Comparison of ENCODE assay signal across 24 cellular contexts in the genomic region with DNA sequence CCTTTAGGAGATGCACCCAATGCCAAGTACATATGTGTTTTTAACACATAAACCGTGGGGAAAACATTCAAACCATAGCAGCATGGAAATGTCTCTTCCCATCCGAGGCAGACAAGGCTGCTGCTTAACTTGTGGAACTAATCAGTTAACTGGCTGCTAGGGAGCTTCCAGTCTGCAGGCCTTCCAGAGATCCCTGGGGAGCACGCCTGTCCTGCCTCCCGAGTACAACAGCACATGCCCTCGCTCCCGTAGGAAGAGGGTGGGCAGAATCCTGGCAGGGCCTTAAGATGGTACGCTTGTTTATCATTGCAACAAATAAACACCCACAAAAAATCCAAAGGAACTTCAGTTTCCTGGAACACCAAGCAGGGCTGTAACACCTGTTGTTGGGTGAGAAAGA. TPM values are rescaled to one million over a fixed set of nuclear protein-coding genes. Genes with fewer than 3 reads are reported as not detected.
"Had no signal": no experiment of that assay in that cellular context is flagged by ENCODE, and none has a peak within 500 bp of the region (broad histone marks: within the 10 kb centered on the region; RNA-seq: fewer than 3 reads in every experiment).

No MANE protein-coding gene starts in this region.

- H3K36me3 Mint-ChIP-seq: WTC11 had no signal

- H3K4me3 ChIP-seq: hepatocyte, lower lobe of right lung, prostate gland, right atrium auricular region, tibial artery had no signal

- H3K4me3 Mint-ChIP-seq: activated CD8-positive, alpha-beta T cell treated with anti-CD3 and anti-CD28 coated beads for 36 hours; activated T-cell treated with anti-CD3 and anti-CD28 coated beads, Interleukin-2, amount 50 U/mL, for 4 hours; T-helper 2 cell treated with Interferon-gamma antibody and Interleukin-4, amounts not matched to agents 5 μg/mL and 100 μg/mL, for 36 hours; WTC11 had no signal

- H3K79me2 ChIP-seq: hepatocyte had no signal

- H2AFZ ChIP-seq: hepatocyte had no signal

- DNase-seq: activated CD4-positive, alpha-beta T cell treated with anti-CD3 and anti-CD28 coated beads for 48 hours; activated CD8-positive, alpha-beta T cell treated with anti-CD3 and anti-CD28 coated beads for 36 hours; activated effector memory CD4-positive, alpha-beta T cell treated with Interleukin-2 at 50 U/mL for 16 hours; activated naive CD4-positive, alpha-beta T cell treated with anti-CD3 and anti-CD28 coated beads, Interleukin-2, amount 50 U/mL, for 16 hours; activated T-cell treated with anti-CD3 and anti-CD28 coated beads, Interleukin-2, amount 50 U/mL, for 4 hours; effector CD8-positive, alpha-beta T cell; foreskin fibroblast; lower lobe of right lung; stimulated activated CD4-positive, alpha-beta T cell treated with anti-CD3 and anti-CD28 coated beads, Interleukin-2, amount 100 ng/mL, for 24 hours; stimulated activated naive CD8-positive, alpha-beta T cell treated with anti-CD3 and anti-CD28 coated beads, Interleukin-15, Interleukin-2, amounts not matched to agents 100 U/mL and 50 U/mL, for 24 hours; substantia nigra; tibial artery had no signal

- H3K36me3 ChIP-seq: lower lobe of right lung, prostate gland, right atrium auricular region, tibial artery had no signal

- H3K27ac Mint-ChIP-seq: activated CD8-positive, alpha-beta T cell treated with anti-CD3 and anti-CD28 coated beads for 36 hours; T-helper 2 cell treated with Interferon-gamma antibody and Interleukin-4, amounts not matched to agents 5 μg/mL and 100 μg/mL, for 36 hours; WTC11 had no signal

- H3K27me3 Mint-ChIP-seq: activated CD8-positive, alpha-beta T cell treated with anti-CD3 and anti-CD28 coated beads for 36 hours had no signal

- H3K27ac ChIP-seq: hepatocyte, lower lobe of right lung, right atrium auricular region, tibial artery had no signal

- H3K4me2 ChIP-seq: hepatocyte had no signal

- H3K9me3 ChIP-seq: lower lobe of right lung, prostate gland, right atrium auricular region, tibial artery had no signal

- H3K4me1 ChIP-seq: lower lobe of right lung, prostate gland had no signal

- ATAC-seq: activated CD8-positive, alpha-beta T cell treated with anti-CD3 and anti-CD28 coated beads for 36 hours; activated T-cell treated with anti-CD3 and anti-CD28 coated beads, Interleukin-2, amount 50 U/mL, for 4 hours; lower lobe of right lung; stimulated activated naive CD8-positive, alpha-beta T cell treated with anti-CD3 and anti-CD28 coated beads, Interleukin-15, Interleukin-2, amounts not matched to agents 100 U/mL and 50 U/mL, for 24 hours; WTC11 had no signal

- H3K9me3 Mint-ChIP-seq: activated CD8-positive, alpha-beta T cell treated with anti-CD3 and anti-CD28 coated beads for 36 hours; activated T-cell treated with anti-CD3 and anti-CD28 coated beads, Interleukin-2, amount 50 U/mL, for 4 hours; T-helper 2 cell treated with Interferon-gamma antibody and Interleukin-4, amounts not matched to agents 5 μg/mL and 100 μg/mL, for 36 hours; WTC11 had no signal

- H3K27me3 ChIP-seq: hepatocyte, right atrium auricular region had no signal

RNA-seq across cellular contexts. Expression of gene EDAR, which starts 56.3 kb away (rescaled TPM):
- total RNA-seq: astrocyte, cerebellum, endothelial cell of umbilical vein, mesenteric fat pad, omental fat pad, right atrium auricular region, skeletal muscle tissue, WTC11 had no signal
- polyA plus RNA-seq: endothelial cell of umbilical vein, neural cell had no signal
